Comparison of ENCODE assay signal across 18 cellular contexts in genomic region chr15:36589971-36590370, GRCh38. TPM values are rescaled to one million over a fixed set of nuclear protein-coding genes. Genes with fewer than 3 reads are reported as not detected.
DNase-seq lines count a peak whose midpoint lies in the region; ATAC-seq, FAIRE-seq and TF ChIP-seq lines count a peak whose summit lies in the region.
"Had no signal": no experiment of that assay in that cellular context is flagged by ENCODE, and none has a peak within 500 bp of the region (broad histone marks: within the 10 kb centered on the region; RNA-seq: fewer than 3 reads in every experiment).

No MANE protein-coding gene starts in this region.

- H3K4me3 ChIP-seq in astrocyte (ENCODE audit: insufficient read depth, low read depth, low read length): no peak overlapping the region
- H3K4me3 ChIP-seq in keratinocyte (ENCODE audit: control insufficient read depth in 2 of 3, extremely low read depth in 1 of 3, insufficient read depth in 2 of 3, low read depth in 1 of 3, low read length in 3 of 3): no peak overlapping the region
- H3K4me3 ChIP-seq in right lobe of liver: no peak overlapping the region

- no peaks in the 10 kb centered on the region for H3K27me3 Mint-ChIP-seq in astrocyte (ENCODE audit: low read depth, unreplicated experiment)
- H3K27me3 Mint-ChIP-seq: activated CD4-positive, alpha-beta T cell treated with anti-CD3 and anti-CD28 coated beads, Interleukin-2, amount 10 ng/mL, durations not matched to agents 7 days and 5 days; CD4-positive, alpha-beta memory T cell had no signal

- intact Hi-C loops in right lobe of liver (cut with DNase I): no loop called here

- no peak for TF ChIP-seq POLR2A in right lobe of liver (IDR thresholded peaks at IDR 0.05)

- peaks cover 5% of the 10 kb centered on the region for H3K79me2 ChIP-seq in astrocyte (ENCODE audit: insufficient read depth, low read length)
- peaks cover 12% of the 10 kb centered on the region for H3K79me2 ChIP-seq in keratinocyte (ENCODE audit: control insufficient read depth, insufficient read depth, low read length)

- peaks cover 2% of the 10 kb centered on the region for H3K9me3 Mint-ChIP-seq in astrocyte (ENCODE audit: unreplicated experiment)
- H3K9me3 Mint-ChIP-seq: activated CD4-positive, alpha-beta T cell treated with anti-CD3 and anti-CD28 coated beads, Interleukin-2, amount 10 ng/mL, durations not matched to agents 7 days and 5 days; activated naive CD4-positive, alpha-beta T cell treated with anti-CD3 and anti-CD28 coated beads for 36 hours had no signal

- peak overlapping the region; percentile 43 for H3K4me2 ChIP-seq in astrocyte (ENCODE audit: low read length)
- no peak overlapping the region for H3K4me2 ChIP-seq in keratinocyte (ENCODE audit: control insufficient read depth, extremely low read depth, insufficient read depth, low read depth, low read length)

- H2AFZ ChIP-seq in astrocyte (ENCODE audit: low read depth, low read length) (no peak overlapping the region), keratinocyte (ENCODE audit: control insufficient read depth, low read length) (no peak overlapping the region)

- H3K27ac ChIP-seq in astrocyte (ENCODE audit: low read depth, low read length) (peak overlapping the region; percentile 73), keratinocyte (ENCODE audit: control insufficient read depth, insufficient read depth, low read length) (no peak overlapping the region), substantia nigra (ENCODE audit: low read depth, low read length, poor library complexity, severe bottlenecking) (no peak overlapping the region), right lobe of liver (no peak overlapping the region)

- peaks cover 10% of the 10 kb centered on the region for H4K20me1 ChIP-seq in astrocyte (ENCODE audit: insufficient read depth, low read length)
- no peaks in the 10 kb centered on the region for H4K20me1 ChIP-seq in keratinocyte (ENCODE audit: control insufficient read depth, extremely low read depth, insufficient read depth, low read length)

- no peak for ATAC-seq in HG02798 (IDR thresholded peaks at IDR 0.05; ENCODE audit: poor library complexity, unreplicated experiment)
- no peak for ATAC-seq in right lobe of liver
- ATAC-seq: left lobe of liver; stimulated activated naive CD8-positive, alpha-beta T cell treated with anti-CD3 and anti-CD28 coated beads, Interleukin-15, Interleukin-2, amounts not matched to agents 100 U/mL and 50 U/mL, for 24 hours had no signal

- dilution Hi-C loops in keratinocyte (cut with MboI; ENCODE audit: extremely low pct_ligation_motif_present, low sequenced_read_pairs): no loop called here

- H3K27me3 ChIP-seq in astrocyte (ENCODE audit: insufficient read depth, low read length) (no peaks in the 10 kb centered on the region), keratinocyte (ENCODE audit: control insufficient read depth, extremely low read depth, insufficient read depth, low read length) (no peaks in the 10 kb centered on the region), right lobe of liver (no peaks in the 10 kb centered on the region)

- 66% methylated on average over 4 of the region's 4 CpGs for WGBS in right lobe of liver (ENCODE audit: insufficient coverage, low coverage, low lambda C conversion rate, missing lambda C conversion rate)

- H3K9ac ChIP-seq in astrocyte (ENCODE audit: low read length): peak overlapping the region; percentile 24
- no peak overlapping the region for H3K9ac ChIP-seq in keratinocyte (ENCODE audit: control insufficient read depth, extremely low read depth, insufficient read depth, low read length)

- TF ChIP-seq CTCF in astrocyte (IDR thresholded peaks at IDR 0.05; ENCODE audit: insufficient read depth, low read depth, low read length): no peak
- no peak for TF ChIP-seq CTCF in keratinocyte (optimal IDR thresholded peaks at IDR 0.05 in 1 of 3, IDR thresholded peaks at IDR 0.05 in 1 of 3, conservative IDR thresholded peaks at IDR 0.05 in 1 of 3; ENCODE audit: extremely low read depth in 1 of 3, insufficient read depth in 2 of 3, low read length in 3 of 3)
- TF ChIP-seq CTCF in right lobe of liver (IDR thresholded peaks at IDR 0.05): no peak

- H3K9me3 ChIP-seq in astrocyte (ENCODE audit: insufficient read depth, low read depth, low read length) (no peaks in the 10 kb centered on the region), keratinocyte (ENCODE audit: control insufficient read depth, low read depth, low read length) (no peaks in the 10 kb centered on the region), right lobe of liver (no peaks in the 10 kb centered on the region)

- no peak overlapping the region for H3K4me3 Mint-ChIP-seq in astrocyte (ENCODE audit: unreplicated experiment)
- H3K4me3 Mint-ChIP-seq: activated CD4-positive, alpha-beta T cell treated with anti-CD3 and anti-CD28 coated beads, Interleukin-2, amount 10 ng/mL, durations not matched to agents 7 days and 5 days; activated naive CD4-positive, alpha-beta T cell treated with anti-CD3 and anti-CD28 coated beads for 36 hours; CD4-positive, alpha-beta memory T cell had no signal

- H3K9me1 ChIP-seq in keratinocyte (ENCODE audit: control insufficient read depth, extremely low read depth, insufficient read depth, low read length): no peaks in the 10 kb centered on the region

- peaks cover 19% of the 10 kb centered on the region for H3K4me1 Mint-ChIP-seq in astrocyte (ENCODE audit: low read depth, unreplicated experiment)

- H3K4me1 ChIP-seq in astrocyte (ENCODE audit: insufficient read depth, low read length) (peaks cover 24% of the 10 kb centered on the region), keratinocyte (ENCODE audit: control insufficient read depth, extremely low read depth, insufficient read depth, low read length) (peaks cover 43% of the 10 kb centered on the region), right lobe of liver (no peaks in the 10 kb centered on the region)

- H3K36me3 ChIP-seq in astrocyte (ENCODE audit: insufficient read depth, low read length) (no peaks in the 10 kb centered on the region), keratinocyte (ENCODE audit: control insufficient read depth in 2 of 2, extremely low read depth in 1 of 2, insufficient read depth in 2 of 2, low read length in 2 of 2) (no peaks in the 10 kb centered on the region), right lobe of liver (no peaks in the 10 kb centered on the region)

- FAIRE-seq in astrocyte (lab: Jason Lieb, UNC): peak; percentile 56
- peak; percentile 58 for FAIRE-seq in keratinocyte (lab: Jason Lieb, UNC)
- FAIRE-seq: bronchial epithelial cell had no signal

- H3K36me3 Mint-ChIP-seq in astrocyte (ENCODE audit: low read depth, unreplicated experiment): no peaks in the 10 kb centered on the region
- H3K36me3 Mint-ChIP-seq: CD4-positive, alpha-beta memory T cell had no signal

- DNase-seq in A172 (ENCODE audit: low spot score) (peak; percentile 57), HCEC 1CT (peak; percentile 14), astrocyte (ENCODE audit: low read depth) (peak; percentile 67), keratinocyte (ENCODE audit: low read depth, low spot score) (no peak), substantia nigra (lab: John Stamatoyannopoulos, UW) (no peak), right lobe of liver (no peak), DMS114 treated with DMSO at 0.1 percent for 48 hours (lab: John Stamatoyannopoulos, UW; ENCODE audit: unreplicated experiment) (no peak)
- DNase-seq: ACHN; activated CD4-positive, alpha-beta T cell treated with anti-CD3 and anti-CD28 coated beads, Interleukin-2, amount 10 ng/mL, durations not matched to agents 7 days and 5 days; activated naive CD4-positive, alpha-beta T cell treated with anti-CD3 and anti-CD28 coated beads for 36 hours; activated T-cell treated with anti-CD3 and anti-CD28 coated beads for 4 hours; CD4-positive, alpha-beta memory T cell; effector CD8-positive, alpha-beta T cell; NCI-H69; stimulated activated naive CD8-positive, alpha-beta T cell treated with anti-CD3 and anti-CD28 coated beads, Interleukin-15, Interleukin-2, amounts not matched to agents 100 U/mL and 50 U/mL, for 24 hours had no signal

- H3K27ac Mint-ChIP-seq in astrocyte (ENCODE audit: unreplicated experiment): no peak overlapping the region
- H3K27ac Mint-ChIP-seq: activated CD4-positive, alpha-beta T cell treated with anti-CD3 and anti-CD28 coated beads, Interleukin-2, amount 10 ng/mL, durations not matched to agents 7 days and 5 days; activated naive CD4-positive, alpha-beta T cell treated with anti-CD3 and anti-CD28 coated beads for 36 hours; CD4-positive, alpha-beta memory T cell had no signal

RNA-seq across cellular contexts. Expression of gene CDIN1, which starts 10.5 kb away (rescaled TPM):
- 19.4 and 20.0 TPM in 2 replicates for total RNA-seq in A172 (2014; rRNA removed; shearing (Covaris generic))
- total RNA-seq in astrocyte (18.3 and 19.1 TPM in 2 replicates), right lobe of liver (1 to 10 TPM; 3.7 to 9.8 (median 5.8) TPM)
- 14.2 to 20.2 TPM (median 16.8 TPM) in 3 replicates for polyA plus RNA-seq in keratinocyte
- 2.9 TPM for polyA plus RNA-seq in keratinocyte (2011; ENCODE audit: low read depth)
- polyA plus RNA-seq in keratinocyte (2011; cell fraction: cytosol; rRNA removed): 14.3 and 20.2 TPM in 2 replicates
- 28.9 and 37.6 TPM in 2 replicates for polyA plus RNA-seq in keratinocyte (2011; cell fraction: nucleus; rRNA removed)
- polyA plus RNA-seq in keratinocyte (2012; ENCODE audit: low replicate concordance): 9.4 and 11.1 TPM in 2 replicates
- 32.4 to 41.1 TPM (median 36.0 TPM) in 3 replicates for polyA minus RNA-seq in keratinocyte
- polyA minus RNA-seq in keratinocyte (2011; cell fraction: cytosol; rRNA and poly(A)+ RNA removed): 14.6 TPM
- 30.4 and 39.5 TPM in 2 replicates for polyA minus RNA-seq in keratinocyte (2011; cell fraction: nucleus; rRNA and poly(A)+ RNA removed)

Comparison
In these comparisons a context has a peak if more than half of its experiments do, and no peak if none do; other contexts are left out.
1. DNase-seq: peak in A172 (single experiment), HCEC 1CT (single experiment) and astrocyte (single experiment); none in keratinocyte (single experiment), substantia nigra (0 of 49), right lobe of liver (0 of 3) and DMS114 treated with DMSO at 0.1 percent for 48 hours (single experiment).